9 cellular contexts compared by ENCODE assay signal in the genomic region with DNA sequence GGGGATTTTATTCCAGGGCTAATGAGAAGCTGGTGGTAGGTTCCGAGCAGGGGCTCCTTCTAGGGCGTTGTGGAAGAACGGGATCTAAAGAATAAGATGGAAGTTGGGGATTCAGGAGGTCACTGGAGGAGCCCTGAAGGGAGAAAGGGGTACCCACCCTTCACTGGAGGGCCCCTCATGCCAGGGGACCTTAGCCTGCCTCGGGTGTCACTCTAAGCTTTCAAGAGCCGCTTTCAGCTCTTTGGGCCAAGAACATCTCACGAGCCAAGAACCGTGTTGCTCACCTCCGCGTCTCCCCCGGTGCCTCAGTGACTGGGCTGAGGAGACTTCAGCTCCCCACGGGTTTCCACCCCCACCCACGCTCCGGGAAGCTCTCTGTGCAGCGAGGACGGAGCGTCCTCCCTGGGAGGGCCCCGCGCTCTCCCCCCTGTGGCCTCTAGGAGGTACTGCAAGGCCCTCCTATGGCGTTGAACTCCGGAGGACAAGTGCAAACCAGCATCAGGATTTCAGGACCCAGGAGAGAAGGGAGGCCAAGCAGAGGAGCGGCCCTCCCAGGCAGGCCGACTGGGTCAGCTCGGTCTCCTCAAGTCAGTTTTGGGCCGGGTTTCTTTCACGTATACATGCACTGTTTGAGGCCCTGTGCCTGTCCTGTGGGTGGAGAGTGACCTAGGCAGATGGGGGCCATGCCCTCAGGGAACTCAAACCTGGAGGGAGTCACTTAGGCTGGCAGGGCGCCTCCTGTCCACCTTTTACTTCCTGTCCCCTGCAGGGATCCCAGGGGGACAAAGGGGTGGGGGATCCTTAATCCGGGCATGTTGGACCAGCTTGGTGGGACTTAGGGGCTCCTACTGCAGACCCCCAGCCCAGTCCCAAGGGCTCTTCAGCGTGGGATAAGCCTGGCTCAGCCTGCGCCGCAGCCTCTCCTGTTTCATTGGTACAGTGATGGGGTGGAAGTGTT. TPM values are rescaled to one million over a fixed set of nuclear protein-coding genes. Genes with fewer than 3 reads are reported as not detected.
DNase-seq lines count a peak whose midpoint lies in the region; ATAC-seq and TF ChIP-seq lines count a peak whose summit lies in the region.
"Had no signal": no experiment of that assay in that cellular context is flagged by ENCODE, and none has a peak within 500 bp of the region (broad histone marks: within the 10 kb centered on the region; RNA-seq: fewer than 3 reads in every experiment).

No MANE protein-coding gene starts in this region.

- CTCF ChIA-PET in PC-3 (lab: Charles Lee), result interaction anchor here (0.6 kb wide), 2 partner anchors 142 to 148 kb away, joined by 5 read pairs; no protein-coding TSS in a partner anchor

- H3K9me2 ChIP-seq in PC-3 (replicated peaks; ENCODE audit: low read length), result no peaks in the 10 kb centered on the region

- H3K79me2 ChIP-seq in PC-3 (ENCODE audit: low read length), result no peaks in the 10 kb centered on the region

- no peak overlapping the region for H3K27ac Mint-ChIP-seq in HFFc6
- H3K27ac Mint-ChIP-seq in activated T-cell treated with anti-CD3 and anti-CD28 coated beads, Interleukin-2, amount 50 U/mL, for 72 hours, result peak overlapping the region; percentile 25

- no peaks in the 10 kb centered on the region for H3K27me3 ChIP-seq in PC-3 (ENCODE audit: low read length)
- peaks cover 0 to 61% (median 0%) of the 10 kb centered on the region in 3 experiments for H3K27me3 ChIP-seq in neuronal stem cell (ENCODE audit: control insufficient read depth in 3 of 3, insufficient read depth in 3 of 3, low read depth in 1 of 3, low read length in 3 of 3)

- intact Hi-C loops in PC-3 (cut with micrococcal nuclease), result no loop called here

- H2AK5ac ChIP-seq in neuronal stem cell (ENCODE audit: low read depth, low read length), result no peak overlapping the region

- H3K23ac ChIP-seq in neuronal stem cell (ENCODE audit: low read depth, low read length, poor library complexity), result peak overlapping the region; percentile 1

- no peaks in the 10 kb centered on the region for H4K20me1 ChIP-seq in PC-3 (ENCODE audit: low read length)

- H2BK12ac ChIP-seq in neuronal stem cell (ENCODE audit: low read length), result no peak overlapping the region

- H2AFZ ChIP-seq in PC-3 (ENCODE audit: low read length) (peak overlapping the region; percentile 64), neuronal stem cell (ENCODE audit: low read length) (peak overlapping the region; percentile 67)

- no peaks in the 10 kb centered on the region for H3K9me3 Mint-ChIP-seq in HFFc6
- H3K9me3 Mint-ChIP-seq in activated T-cell treated with anti-CD3 and anti-CD28 coated beads, Interleukin-2, amount 50 U/mL, for 72 hours, result no peaks in the 10 kb centered on the region

- POLR2A ChIA-PET in PC-3 (lab: Charles Lee; ENCODE audit: unreplicated experiment), result no interaction called here

- ATAC-seq in PC-3 (peak; percentile 88), HG03457 (IDR thresholded peaks at IDR 0.05; ENCODE audit: unreplicated experiment) (no peak)
- ATAC-seq in activated T-cell treated with anti-CD3 and anti-CD28 coated beads, Interleukin-2, amount 50 U/mL, for 72 hours (replicated peaks in 1 of 2), result peak; percentile 93 to 96

- H3K4me3 ChIP-seq in PC-3 (ENCODE audit: low read length) (peak overlapping the region; percentile 16; the same call in 1 of the 2 replicates), fibroblast of mammary gland (ENCODE audit: control insufficient read depth, low read depth, low read length) (no peak overlapping the region), neuronal stem cell (ENCODE audit: low read length in 2 of 2) (no peak overlapping the region)

- no peaks in the 10 kb centered on the region for H3K36me3 Mint-ChIP-seq in HFFc6 (ENCODE audit: low read depth)
- no peaks in the 10 kb centered on the region for H3K36me3 Mint-ChIP-seq in activated T-cell treated with anti-CD3 and anti-CD28 coated beads, Interleukin-2, amount 50 U/mL, for 72 hours (ENCODE audit: insufficient read depth in 2 of 2)

- H3K4ac ChIP-seq in neuronal stem cell (ENCODE audit: low read length), result no peak overlapping the region

- H3F3A ChIP-seq in PC-3 (ENCODE audit: low read length, unreplicated experiment), result no peaks in the 10 kb centered on the region

- H3K9ac ChIP-seq in PC-3 (ENCODE audit: low read length) (no peak overlapping the region), neuronal stem cell (ENCODE audit: low read depth, low read length, poor library complexity) (peak overlapping the region; percentile 51)

- H3K27me3 Mint-ChIP-seq in HFFc6 (ENCODE audit: insufficient read depth), result peaks cover 59% of the 10 kb centered on the region
- H3K27me3 Mint-ChIP-seq in activated T-cell treated with anti-CD3 and anti-CD28 coated beads, Interleukin-2, amount 50 U/mL, for 72 hours (ENCODE audit: low read depth), result peaks cover 12% of the 10 kb centered on the region

- no peak overlapping the region for H2BK120ac ChIP-seq in neuronal stem cell (ENCODE audit: low read depth, low read length)

- H3K4me2 ChIP-seq in PC-3 (ENCODE audit: low read length) (peak overlapping the region; percentile 64), neuronal stem cell (ENCODE audit: insufficient read depth, low read length, poor library complexity, severe bottlenecking) (no peak overlapping the region)

- no peak overlapping the region for H4K91ac ChIP-seq in neuronal stem cell (ENCODE audit: low read depth, low read length, poor library complexity)

- no peaks in the 10 kb centered on the region for H3K4me1 ChIP-seq in PC-3 (ENCODE audit: insufficient read depth, low read length)
- H3K4me1 ChIP-seq in neuronal stem cell (ENCODE audit: control insufficient read depth in 2 of 2, insufficient read depth in 1 of 2, low read depth in 1 of 2, low read length in 2 of 2), result peaks cover 0 to 2% of the 10 kb centered on the region in 2 donors

- H3K79me1 ChIP-seq in neuronal stem cell (ENCODE audit: low read depth, low read length), result no peaks in the 10 kb centered on the region

- no peaks in the 10 kb centered on the region for H3K9me3 ChIP-seq in PC-3 (ENCODE audit: low read length)
- no peaks in the 10 kb centered on the region for H3K9me3 ChIP-seq in neuronal stem cell (replicated peaks in 1 of 2; ENCODE audit: control insufficient read depth in 2 of 2, insufficient read depth in 1 of 2, low read depth in 1 of 2, low read length in 2 of 2)

- peak overlapping the region; percentile 72 for H3K18ac ChIP-seq in neuronal stem cell (ENCODE audit: low read length)

- DNase-seq in COLO668 (lab: John Stamatoyannopoulos, UW; ENCODE audit: unreplicated experiment) (peak; percentile 71), HFFc6 (peak; percentile 46), PC-3 (peak; percentile 64), fibroblast of mammary gland (ENCODE audit: low read depth) (peak; percentile 59), neuronal stem cell (ENCODE audit: low spot score) (peak; percentile 51), stromal cell of bone marrow (ENCODE audit: low read depth) (peak; percentile 29)
- DNase-seq in activated T-cell treated with anti-CD3 and anti-CD28 coated beads, Interleukin-2, amount 50 U/mL, for 72 hours, result peak; percentile 80 to 82

- no CpG with 5 or more reads among the region's 30 CpGs for WGBS in neuronal stem cell (ENCODE audit: extremely low coverage in 2 of 2, insufficient read length in 2 of 2, insufficient replicate concordance in 1 of 2), 2 donors

- no peak overlapping the region for H3K4me3 Mint-ChIP-seq in HFFc6
- peak overlapping the region; percentile 24 to 66 for H3K4me3 Mint-ChIP-seq in activated T-cell treated with anti-CD3 and anti-CD28 coated beads, Interleukin-2, amount 50 U/mL, for 72 hours

- TF ChIP-seq CTCF in HFFc6 (IDR thresholded peaks at IDR 0.05) (peak; percentile 94), PC-3 (conservative IDR thresholded peaks at IDR 0.05; ENCODE audit: low read depth, low read length) (peak; percentile 79), fibroblast of mammary gland (conservative IDR thresholded peaks at IDR 0.05; ENCODE audit: control insufficient read depth, insufficient read depth, low read depth, low read length) (peak; percentile 95)

- H4K8ac ChIP-seq in neuronal stem cell (ENCODE audit: low read depth, low read length), result no peak overlapping the region

- BruUV-seq in PC-3 (replicated peaks; lab: Mats Ljungman, UMichigan), result no TSS peak

- H3K14ac ChIP-seq in neuronal stem cell (ENCODE audit: low read length), result no peak overlapping the region

- no peak overlapping the region for H2BK5ac ChIP-seq in neuronal stem cell (ENCODE audit: low read length)

- H3K4me1 Mint-ChIP-seq in HFFc6 (ENCODE audit: low read depth), result no peaks in the 10 kb centered on the region
- peaks cover 10% of the 10 kb centered on the region for H3K4me1 Mint-ChIP-seq in activated T-cell treated with anti-CD3 and anti-CD28 coated beads, Interleukin-2, amount 50 U/mL, for 72 hours (ENCODE audit: low read depth)

- no peak overlapping the region for H2BK15ac ChIP-seq in neuronal stem cell (ENCODE audit: low read length)

- H3K36me3 ChIP-seq in PC-3 (ENCODE audit: low read depth, low read length), result no peaks in the 10 kb centered on the region
- peaks cover 0 to 7% of the 10 kb centered on the region in 2 donors for H3K36me3 ChIP-seq in neuronal stem cell (replicated peaks in 1 of 2; ENCODE audit: control insufficient read depth in 2 of 2, insufficient read depth in 2 of 2, low read length in 2 of 2)

- H3K27ac ChIP-seq in PC-3 (ENCODE audit: low read length), result no peak overlapping the region
- no peak overlapping the region for H3K27ac ChIP-seq in neuronal stem cell (replicated peaks; ENCODE audit: low read length)

RNA-seq across cellular contexts. Expression of a gene that starts 5.1 kb away (rescaled TPM):
- not detected for total RNA-seq in HFFc6 (2021; fragmentation: NEBNext Ultra II Directional; extraction: Animal tissue kit (Norgen Biotek cat#: 25700))
- total RNA-seq in PC-3 (2014; rRNA removed), result not detected in 2 replicates
- not detected for total RNA-seq in activated T-cell treated with anti-CD3 and anti-CD28 coated beads, Interleukin-2, amount 50 U/mL, for 72 hours
- 3.1 TPM for polyA plus RNA-seq in neuronal stem cell (2013, experiment 1 of 2)
- polyA plus RNA-seq in neuronal stem cell (2013, experiment 2 of 2), result 2.6 TPM
- total RNA-seq: T-helper 1 cell treated with Interleukin-12 subunit alpha and Interleukin-12 subunit beta and Interleukin-4 antibody, amounts not matched to agents 30 ng/mL and 1 ng/mL, for 36 hours had no signal

RNA-seq across cellular contexts. Expression of a gene that starts 18.1 kb away (rescaled TPM):
- total RNA-seq in HFFc6 (2021; fragmentation: NEBNext Ultra II Directional; extraction: Animal tissue kit (Norgen Biotek cat#: 25700)), result under 1 TPM in 3 of 6 experiments, not detected in 3; 0.27 to 0.75 (median 0.73) TPM
- 128 and 144 TPM in 2 replicates for total RNA-seq in PC-3 (2014; rRNA removed)
- total RNA-seq in activated T-cell treated with anti-CD3 and anti-CD28 coated beads, Interleukin-2, amount 50 U/mL, for 72 hours, result 1 to 10 TPM; 3.7 to 7.5 TPM
- polyA plus RNA-seq in neuronal stem cell (2013, experiment 1 of 2), result 155 TPM
- 142 TPM for polyA plus RNA-seq in neuronal stem cell (2013, experiment 2 of 2)
- total RNA-seq: T-helper 1 cell treated with Interleukin-12 subunit alpha and Interleukin-12 subunit beta and Interleukin-4 antibody, amounts not matched to agents 30 ng/mL and 1 ng/mL, for 36 hours had no signal

RNA-seq across cellular contexts. Expression of a gene that starts 32.7 kb away (rescaled TPM):
- total RNA-seq in HFFc6 (2021; fragmentation: NEBNext Ultra II Directional; extraction: Animal tissue kit (Norgen Biotek cat#: 25700)), result 1 to 10 TPM; 1.6 to 3.3 (median 2.0) TPM
- 0.26 and 2.1 TPM in 2 replicates for total RNA-seq in PC-3 (2014; rRNA removed)
- total RNA-seq in activated T-cell treated with anti-CD3 and anti-CD28 coated beads, Interleukin-2, amount 50 U/mL, for 72 hours, result under 1 TPM in 1 of 2 donors, not detected in 1; 0.21 TPM
- polyA plus RNA-seq in neuronal stem cell (2013, experiment 1 of 2), result 0.06 TPM
- 0.10 TPM for polyA plus RNA-seq in neuronal stem cell (2013, experiment 2 of 2)
- total RNA-seq: T-helper 1 cell treated with Interleukin-12 subunit alpha and Interleukin-12 subunit beta and Interleukin-4 antibody, amounts not matched to agents 30 ng/mL and 1 ng/mL, for 36 hours had no signal

RNA-seq across cellular contexts. Expression of a gene that starts 37.9 kb away (rescaled TPM):
- not detected for total RNA-seq in HFFc6 (2021; fragmentation: NEBNext Ultra II Directional; extraction: Animal tissue kit (Norgen Biotek cat#: 25700))
- total RNA-seq in PC-3 (2014; rRNA removed), result not detected in 2 replicates
- not detected for total RNA-seq in activated T-cell treated with anti-CD3 and anti-CD28 coated beads, Interleukin-2, amount 50 U/mL, for 72 hours
- polyA plus RNA-seq in neuronal stem cell (2013, experiment 1 of 2), result 0.03 TPM
- not detected for polyA plus RNA-seq in neuronal stem cell (2013, experiment 2 of 2)
- total RNA-seq: T-helper 1 cell treated with Interleukin-12 subunit alpha and Interleukin-12 subunit beta and Interleukin-4 antibody, amounts not matched to agents 30 ng/mL and 1 ng/mL, for 36 hours had no signal

RNA-seq across cellular contexts. Expression of a gene that starts 47.3 kb away (rescaled TPM):
- total RNA-seq in HFFc6 (2021; fragmentation: NEBNext Ultra II Directional; extraction: Animal tissue kit (Norgen Biotek cat#: 25700)), result not detected
- not detected in 2 replicates for total RNA-seq in PC-3 (2014; rRNA removed)
- not detected for total RNA-seq in activated T-cell treated with anti-CD3 and anti-CD28 coated beads, Interleukin-2, amount 50 U/mL, for 72 hours
- polyA plus RNA-seq in neuronal stem cell (2013, experiment 1 of 2), result not detected
- polyA plus RNA-seq in neuronal stem cell (2013, experiment 2 of 2), result not detected
- total RNA-seq: T-helper 1 cell treated with Interleukin-12 subunit alpha and Interleukin-12 subunit beta and Interleukin-4 antibody, amounts not matched to agents 30 ng/mL and 1 ng/mL, for 36 hours had no signal

Comparison
In these comparisons a context has a peak if more than half of its experiments do, and no peak if none do; other contexts are left out.
1. DNase-seq: peak in every context shown above with its lines; median percentile 81 in activated T-cell treated with anti-CD3 and anti-CD28 coated beads, Interleukin-2, amount 50 U/mL, for 72 hours; 71 in COLO668; 64 in PC-3; 59 in fibroblast of mammary gland; 51 in neuronal stem cell; 46 in HFFc6; 29 in stromal cell of bone marrow.
2. RNA of a gene that starts 18.1 kb away (total RNA-seq): 128 to 144 TPM in PC-3; 3.7 to 7.5 TPM in activated T-cell treated with anti-CD3 and anti-CD28 coated beads, Interleukin-2, amount 50 U/mL, for 72 hours and 0.27 to 0.75 TPM in HFFc6; every median in the first group is over 10 times any median in the second.
3. Peak in every context shown above with its lines, with median percentiles within 50 percentile points of each other: CTCF ChIP-seq.